24 cellular contexts compared by ENCODE assay signal in the genomic region with DNA sequence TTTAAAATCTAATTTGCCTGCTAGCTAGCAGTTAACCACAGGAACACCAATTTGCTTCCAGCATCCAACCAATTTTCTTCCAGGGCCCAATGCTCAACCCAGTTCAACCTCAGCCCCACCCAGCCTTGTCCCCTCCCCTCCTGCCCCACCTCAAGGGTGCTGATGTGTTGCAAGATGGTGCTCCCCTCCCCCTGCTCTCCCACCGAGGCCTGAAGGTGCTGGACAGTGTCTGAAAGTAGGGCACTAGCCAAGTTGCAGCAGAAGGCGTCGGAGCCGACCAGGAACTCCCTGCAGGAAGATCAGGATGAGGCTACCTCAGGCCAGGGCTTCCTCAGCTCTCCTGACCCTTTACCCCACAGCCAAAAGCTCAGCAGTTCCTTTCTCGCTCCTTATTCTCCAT. TPM values are rescaled to one million over a fixed set of nuclear protein-coding genes. Genes with fewer than 3 reads are reported as not detected.
DNase-seq lines count a peak whose midpoint lies in the region; ATAC-seq and TF ChIP-seq lines count a peak whose summit lies in the region.
"Had no signal": no experiment of that assay in that cellular context is flagged by ENCODE, and none has a peak within 500 bp of the region (broad histone marks: within the 10 kb centered on the region; RNA-seq: fewer than 3 reads in every experiment).

No MANE protein-coding gene starts in this region.

- no peaks in the 10 kb centered on the region for H3K27me3 Mint-ChIP-seq in activated naive CD4-positive, alpha-beta T cell treated with anti-CD3 and anti-CD28 coated beads for 36 hours (ENCODE audit: low read depth)
- H3K27me3 Mint-ChIP-seq in activated naive CD4-positive, alpha-beta T cell treated with anti-CD3 and anti-CD28 coated beads, Interleukin-2, amount 10 ng/mL, durations not matched to agents 7 days and 5 days: peaks cover 4% of the 10 kb centered on the region
- H3K27me3 Mint-ChIP-seq in dendritic cell treated with granulocyte-macrophage colony-stimulating factor and Interleukin-4, amounts not matched to agents 40 ng/mL and 50 ng/mL, for 4 days: no peaks in the 10 kb centered on the region
- H3K27me3 Mint-ChIP-seq in stimulated activated memory B cell treated with anti-CD40 and anti-IgM and Interleukin-4, amounts not matched to agents 10 μg/mL and 1 μg/mL and 100 μg/mL, for 72 hours: no peaks in the 10 kb centered on the region
- H3K27me3 Mint-ChIP-seq: activated CD8-positive, alpha-beta memory T cell treated with anti-CD3 and anti-CD28 coated beads, Interleukin-2, amount 10 ng/mL, durations not matched to agents 7 days and 5 days; activated naive CD4-positive, alpha-beta T cell treated with anti-CD3 and anti-CD28 coated beads, Interleukin-2, amount 50 U/mL, for 24 hours had no signal

- peaks cover 61% of the 10 kb centered on the region for H3K4me1 Mint-ChIP-seq in activated naive CD4-positive, alpha-beta T cell treated with anti-CD3 and anti-CD28 coated beads for 36 hours (ENCODE audit: low read depth)
- peaks cover 58% of the 10 kb centered on the region for H3K4me1 Mint-ChIP-seq in activated naive CD4-positive, alpha-beta T cell treated with anti-CD3 and anti-CD28 coated beads, Interleukin-2, amount 10 ng/mL, durations not matched to agents 7 days and 5 days
- H3K4me1 Mint-ChIP-seq in dendritic cell treated with granulocyte-macrophage colony-stimulating factor and Interleukin-4, amounts not matched to agents 40 ng/mL and 50 ng/mL, for 4 days (ENCODE audit: low read depth): peaks cover 82% of the 10 kb centered on the region
- peaks cover 67% of the 10 kb centered on the region for H3K4me1 Mint-ChIP-seq in stimulated activated memory B cell treated with anti-CD40 and anti-IgM and Interleukin-4, amounts not matched to agents 10 μg/mL and 1 μg/mL and 100 μg/mL, for 72 hours

- peaks cover 18% of the 10 kb centered on the region for H4K20me1 ChIP-seq in Karpas-422 (ENCODE audit: insufficient read depth, low read depth, low read length)

- H3K79me2 ChIP-seq in Karpas-422 (ENCODE audit: low read length): peaks cover 40% of the 10 kb centered on the region

- H3K4me3 Mint-ChIP-seq in activated naive CD4-positive, alpha-beta T cell treated with anti-CD3 and anti-CD28 coated beads for 36 hours: no peak overlapping the region
- H3K4me3 Mint-ChIP-seq in activated naive CD4-positive, alpha-beta T cell treated with anti-CD3 and anti-CD28 coated beads, Interleukin-2, amount 10 ng/mL, durations not matched to agents 7 days and 5 days: no peak overlapping the region
- H3K4me3 Mint-ChIP-seq in dendritic cell treated with granulocyte-macrophage colony-stimulating factor and Interleukin-4, amounts not matched to agents 40 ng/mL and 50 ng/mL, for 4 days: no peak overlapping the region
- H3K4me3 Mint-ChIP-seq in stimulated activated memory B cell treated with anti-CD40 and anti-IgM and Interleukin-4, amounts not matched to agents 10 μg/mL and 1 μg/mL and 100 μg/mL, for 72 hours: peak overlapping the region; percentile 68
- H3K4me3 Mint-ChIP-seq: activated CD8-positive, alpha-beta memory T cell treated with anti-CD3 and anti-CD28 coated beads, Interleukin-2, amount 10 ng/mL, durations not matched to agents 7 days and 5 days; endodermal cell had no signal

- H3K9me3 Mint-ChIP-seq in activated naive CD4-positive, alpha-beta T cell treated with anti-CD3 and anti-CD28 coated beads for 36 hours: no peaks in the 10 kb centered on the region
- H3K9me3 Mint-ChIP-seq in activated naive CD4-positive, alpha-beta T cell treated with anti-CD3 and anti-CD28 coated beads, Interleukin-2, amount 10 ng/mL, durations not matched to agents 7 days and 5 days: no peaks in the 10 kb centered on the region
- H3K9me3 Mint-ChIP-seq in dendritic cell treated with granulocyte-macrophage colony-stimulating factor and Interleukin-4, amounts not matched to agents 40 ng/mL and 50 ng/mL, for 4 days: no peaks in the 10 kb centered on the region
- no peaks in the 10 kb centered on the region for H3K9me3 Mint-ChIP-seq in stimulated activated memory B cell treated with anti-CD40 and anti-IgM and Interleukin-4, amounts not matched to agents 10 μg/mL and 1 μg/mL and 100 μg/mL, for 72 hours
- H3K9me3 Mint-ChIP-seq: activated naive CD4-positive, alpha-beta T cell treated with anti-CD3 and anti-CD28 coated beads, Interleukin-2, amount 50 U/mL, for 24 hours; endodermal cell had no signal

- peaks cover 44% of the 10 kb centered on the region for H3K4me1 ChIP-seq in Karpas-422 (ENCODE audit: low read length)
- peaks cover 12 to 58% of the 10 kb centered on the region in 2 donors for H3K4me1 ChIP-seq in left lung

- TF ChIP-seq CTCF in left lung (IDR thresholded peaks at IDR 0.05): no peak

- H3K9me3 ChIP-seq in Karpas-422 (ENCODE audit: low read length) (no peaks in the 10 kb centered on the region), left lung (no peaks in the 10 kb centered on the region)
- H3K9me3 ChIP-seq: neutrophil, upper lobe of right lung had no signal

- CTCF ChIA-PET in activated naive CD4-positive, alpha-beta T cell treated with anti-CD3 and anti-CD28 coated beads for 36 hours (lab: Charles Lee): interaction anchor here (0.7 to 1.7 kb wide), 6 partner anchors 10 to 123 kb away, joined by 3 to 13 read pairs (median 4); no protein-coding TSS in a partner anchor
- CTCF ChIA-PET in activated naive CD4-positive, alpha-beta T cell treated with anti-CD3 and anti-CD28 coated beads, Interleukin-2, amount 10 ng/mL, durations not matched to agents 7 days and 5 days (lab: Charles Lee): interaction anchor here (0.8 to 2.5 kb wide), 3 partner anchors 37 to 42 kb away, joined by 3 to 8 read pairs (median 4); no protein-coding TSS in a partner anchor

- H3K9ac ChIP-seq in Karpas-422 (ENCODE audit: low read length): peak overlapping the region; percentile 34; the same call in 1 of the 2 replicates

- no peak for DNase-seq in activated naive CD4-positive, alpha-beta T cell treated with anti-CD3 and anti-CD28 coated beads for 36 hours
- no peak for DNase-seq in activated naive CD4-positive, alpha-beta T cell treated with anti-CD3 and anti-CD28 coated beads, Interleukin-2, amount 10 ng/mL, durations not matched to agents 7 days and 5 days
- DNase-seq in Karpas-422: no peak
- no peak for DNase-seq in left lung
- DNase-seq in epidermal melanocyte (ENCODE audit: insufficient read length, low spot score): no peak
- no peak for DNase-seq in T-helper 2 cell
- DNase-seq: ACHN; activated CD8-positive, alpha-beta memory T cell treated with anti-CD3 and anti-CD28 coated beads, Interleukin-2, amount 10 ng/mL, durations not matched to agents 7 days and 5 days; endodermal cell; MM.1S; NCI-H2081; NCI-H748 treated with DMSO at 0.1 percent for 48 hours; stimulated activated CD4-positive, alpha-beta T cell treated with anti-CD3 and anti-CD28 coated beads, Interleukin-2, amount 100 ng/mL, for 48 hours; stimulated activated CD8-positive, alpha-beta memory T cell treated with anti-CD3 and anti-CD28 coated beads, Interleukin-4, amount 100 ng/mL, for 48 hours; SW 1271; upper lobe of right lung had no signal

- H3K27ac ChIP-seq in Karpas-422 (ENCODE audit: low read length) (no peak overlapping the region; the same call in 1 of the 2 replicates), left lung (no peak overlapping the region)
- H3K27ac ChIP-seq: upper lobe of right lung, VCaP had no signal

- H3K9me2 ChIP-seq in Karpas-422 (replicated peaks; ENCODE audit: insufficient read depth, low read length): no peaks in the 10 kb centered on the region

- H3K4me3 ChIP-seq in Karpas-422 (ENCODE audit: low read length): no peak overlapping the region
- no peak overlapping the region for H3K4me3 ChIP-seq in left lung
- H3K4me3 ChIP-seq: upper lobe of right lung had no signal

- no peak for ATAC-seq in stimulated activated memory B cell treated with anti-CD40 and anti-IgM and Interleukin-4, amounts not matched to agents 10 μg/mL and 1 μg/mL and 100 μg/mL, for 72 hours
- no peak for ATAC-seq in left lung
- ATAC-seq: activated CD8-positive, alpha-beta memory T cell treated with anti-CD3 and anti-CD28 coated beads, Interleukin-2, amount 10 ng/mL, durations not matched to agents 7 days and 5 days; Panc1; upper lobe of right lung had no signal

- H3K27me3 ChIP-seq in Karpas-422 (ENCODE audit: low read length) (no peaks in the 10 kb centered on the region), left lung (no peaks in the 10 kb centered on the region)
- H3K27me3 ChIP-seq: neutrophil, upper lobe of right lung had no signal

- no peak overlapping the region for H2AFZ ChIP-seq in Karpas-422 (ENCODE audit: low read length)

- H3K4me2 ChIP-seq in Karpas-422 (ENCODE audit: low read depth, low read length, poor library complexity, severe bottlenecking): no peak overlapping the region

- peaks cover 63% of the 10 kb centered on the region for H3K36me3 Mint-ChIP-seq in activated naive CD4-positive, alpha-beta T cell treated with anti-CD3 and anti-CD28 coated beads for 36 hours (ENCODE audit: low read depth)
- H3K36me3 Mint-ChIP-seq in activated naive CD4-positive, alpha-beta T cell treated with anti-CD3 and anti-CD28 coated beads, Interleukin-2, amount 10 ng/mL, durations not matched to agents 7 days and 5 days: peaks cover 41% of the 10 kb centered on the region
- H3K36me3 Mint-ChIP-seq in dendritic cell treated with granulocyte-macrophage colony-stimulating factor and Interleukin-4, amounts not matched to agents 40 ng/mL and 50 ng/mL, for 4 days (ENCODE audit: low read depth): peaks cover 89% of the 10 kb centered on the region
- peaks cover 66% of the 10 kb centered on the region for H3K36me3 Mint-ChIP-seq in stimulated activated memory B cell treated with anti-CD40 and anti-IgM and Interleukin-4, amounts not matched to agents 10 μg/mL and 1 μg/mL and 100 μg/mL, for 72 hours

- peak overlapping the region; percentile 55 for H3K27ac Mint-ChIP-seq in activated naive CD4-positive, alpha-beta T cell treated with anti-CD3 and anti-CD28 coated beads for 36 hours
- no peak overlapping the region for H3K27ac Mint-ChIP-seq in activated naive CD4-positive, alpha-beta T cell treated with anti-CD3 and anti-CD28 coated beads, Interleukin-2, amount 10 ng/mL, durations not matched to agents 7 days and 5 days
- peak overlapping the region; percentile 8 for H3K27ac Mint-ChIP-seq in dendritic cell treated with granulocyte-macrophage colony-stimulating factor and Interleukin-4, amounts not matched to agents 40 ng/mL and 50 ng/mL, for 4 days
- H3K27ac Mint-ChIP-seq in stimulated activated memory B cell treated with anti-CD40 and anti-IgM and Interleukin-4, amounts not matched to agents 10 μg/mL and 1 μg/mL and 100 μg/mL, for 72 hours: peak overlapping the region; percentile 66

- intact Hi-C loops in activated naive CD4-positive, alpha-beta T cell treated with anti-CD3 and anti-CD28 coated beads for 36 hours (cut with micrococcal nuclease): no loop called here
- intact Hi-C loops in dendritic cell treated with granulocyte-macrophage colony-stimulating factor and Interleukin-4, amounts not matched to agents 40 ng/mL and 50 ng/mL, for 4 days (cut with micrococcal nuclease): no loop called here
- intact Hi-C loops in left lung (cut with DNase I): no loop called here

- H3K36me3 ChIP-seq in Karpas-422 (ENCODE audit: insufficient read depth, low read length): peaks cover 23% of the 10 kb centered on the region; the same call in 1 of the 2 replicates
- H3K36me3 ChIP-seq in left lung: peaks cover 0 to 60% of the 10 kb centered on the region in 2 donors

RNA-seq across cellular contexts. Expression of gene STAT6, which starts 3.7 kb away (rescaled TPM):
- total RNA-seq in activated naive CD4-positive, alpha-beta T cell treated with anti-CD3 and anti-CD28 coated beads for 36 hours: 100 to 1,000 TPM; 188 to 193 TPM
- total RNA-seq in Karpas-422 (2014; rRNA removed; shearing (Covaris generic); ENCODE audit: low replicate concordance): 116 and 140 TPM in 2 replicates
- total RNA-seq in left lung: 100 to 1,000 TPM; 200 to 237 TPM

RNA-seq across cellular contexts. Expression of gene NAB2, which starts 18.5 kb away (rescaled TPM):
- 10 to 100 TPM; 18.4 to 19.1 TPM for total RNA-seq in activated naive CD4-positive, alpha-beta T cell treated with anti-CD3 and anti-CD28 coated beads for 36 hours
- 19.4 and 38.0 TPM in 2 replicates for total RNA-seq in Karpas-422 (2014; rRNA removed; shearing (Covaris generic); ENCODE audit: low replicate concordance)
- total RNA-seq in left lung: 10 to 100 TPM; 28.4 to 40.1 TPM

RNA-seq across cellular contexts. Expression of gene LRP1, which starts 20.8 kb away (rescaled TPM):
- 1 to 10 TPM; 1.0 to 1.5 TPM for total RNA-seq in activated naive CD4-positive, alpha-beta T cell treated with anti-CD3 and anti-CD28 coated beads for 36 hours
- 0.56 and 3.1 TPM in 2 replicates for total RNA-seq in Karpas-422 (2014; rRNA removed; shearing (Covaris generic); ENCODE audit: low replicate concordance)
- 100 to 1,000 TPM; 228 to 325 TPM for total RNA-seq in left lung

RNA-seq across cellular contexts. Expression of gene NEMP1, which starts 28.9 kb away (rescaled TPM):
- 10 to 100 TPM; 71.3 to 72.2 TPM for total RNA-seq in activated naive CD4-positive, alpha-beta T cell treated with anti-CD3 and anti-CD28 coated beads for 36 hours
- 34.2 and 59.6 TPM in 2 replicates for total RNA-seq in Karpas-422 (2014; rRNA removed; shearing (Covaris generic); ENCODE audit: low replicate concordance)
- 10 to 100 TPM; 16.4 to 17.9 TPM for total RNA-seq in left lung

RNA-seq across cellular contexts. Expression of gene LRP1-AS, which starts 40.0 kb away (rescaled TPM):
- not detected for total RNA-seq in activated naive CD4-positive, alpha-beta T cell treated with anti-CD3 and anti-CD28 coated beads for 36 hours
- total RNA-seq in Karpas-422 (2014; rRNA removed; shearing (Covaris generic); ENCODE audit: low replicate concordance): not detected in 2 replicates
- total RNA-seq in left lung: not detected
- total RNA-seq: activated CD8-positive, alpha-beta memory T cell treated with anti-CD3 and anti-CD28 coated beads, Interleukin-2, amount 10 ng/mL, durations not matched to agents 7 days and 5 days; endodermal cell; H4; lung microvascular endothelial cell; upper lobe of right lung had no signal

Comparison
In these comparisons a context has a peak if more than half of its experiments do, and no peak if none do; other contexts are left out.
1. RNA of gene LRP1, which starts 20.8 kb away (total RNA-seq): 228 to 325 TPM in left lung; 1.0 to 1.5 TPM in activated naive CD4-positive, alpha-beta T cell treated with anti-CD3 and anti-CD28 coated beads for 36 hours and 0.56 to 3.1 TPM in Karpas-422; every median in the first group is over 10 times any median in the second.